In genomic region chr1:229155472-229155871, GRCh38 we compare ENCODE assay signal across 1 cellular context.
TF ChIP-seq lines count a peak whose summit lies in the region.

No MANE protein-coding gene starts in this region.

TF ChIP-seq in SK-N-SH, 30 proteins besides CTCF, POLR2A, EP300 and RAD21 (continued from another document):
- TF ChIP-seq IRF3 (IDR thresholded peaks at IDR 0.05; ENCODE audit: low read depth, low read length) (no peak), EZH2phosphoT487 (IDR thresholded peaks at IDR 0.05; ENCODE audit: borderline replicate concordance, low read depth) (no peak), NRF1 (IDR thresholded peaks at IDR 0.05; ENCODE audit: low read depth, low read length) (no peak), YY1 (IDR thresholded peaks at IDR 0.05; ENCODE audit: low read depth) (no peak), ELF1 (IDR thresholded peaks at IDR 0.05) (no peak), SMC3 (IDR thresholded peaks at IDR 0.05; ENCODE audit: low read depth, low read length) (no peak), TEAD4 (IDR thresholded peaks at IDR 0.05; ENCODE audit: borderline replicate concordance, insufficient read depth) (no peak), NFIC (IDR thresholded peaks at IDR 0.05; ENCODE audit: borderline replicate concordance) (no peak), POLR2AphosphoS5 (IDR thresholded peaks at IDR 0.05; ENCODE audit: low read depth, low read length) (no peak), GABPA (IDR thresholded peaks at IDR 0.05; ENCODE audit: low read depth) (no peak), MEF2A (IDR thresholded peaks at IDR 0.05; ENCODE audit: borderline replicate concordance, low read depth) (no peak), FOXM1 (IDR thresholded peaks at IDR 0.05; ENCODE audit: low read depth) (no peak)
- TF ChIP-seq, protein P1, sequence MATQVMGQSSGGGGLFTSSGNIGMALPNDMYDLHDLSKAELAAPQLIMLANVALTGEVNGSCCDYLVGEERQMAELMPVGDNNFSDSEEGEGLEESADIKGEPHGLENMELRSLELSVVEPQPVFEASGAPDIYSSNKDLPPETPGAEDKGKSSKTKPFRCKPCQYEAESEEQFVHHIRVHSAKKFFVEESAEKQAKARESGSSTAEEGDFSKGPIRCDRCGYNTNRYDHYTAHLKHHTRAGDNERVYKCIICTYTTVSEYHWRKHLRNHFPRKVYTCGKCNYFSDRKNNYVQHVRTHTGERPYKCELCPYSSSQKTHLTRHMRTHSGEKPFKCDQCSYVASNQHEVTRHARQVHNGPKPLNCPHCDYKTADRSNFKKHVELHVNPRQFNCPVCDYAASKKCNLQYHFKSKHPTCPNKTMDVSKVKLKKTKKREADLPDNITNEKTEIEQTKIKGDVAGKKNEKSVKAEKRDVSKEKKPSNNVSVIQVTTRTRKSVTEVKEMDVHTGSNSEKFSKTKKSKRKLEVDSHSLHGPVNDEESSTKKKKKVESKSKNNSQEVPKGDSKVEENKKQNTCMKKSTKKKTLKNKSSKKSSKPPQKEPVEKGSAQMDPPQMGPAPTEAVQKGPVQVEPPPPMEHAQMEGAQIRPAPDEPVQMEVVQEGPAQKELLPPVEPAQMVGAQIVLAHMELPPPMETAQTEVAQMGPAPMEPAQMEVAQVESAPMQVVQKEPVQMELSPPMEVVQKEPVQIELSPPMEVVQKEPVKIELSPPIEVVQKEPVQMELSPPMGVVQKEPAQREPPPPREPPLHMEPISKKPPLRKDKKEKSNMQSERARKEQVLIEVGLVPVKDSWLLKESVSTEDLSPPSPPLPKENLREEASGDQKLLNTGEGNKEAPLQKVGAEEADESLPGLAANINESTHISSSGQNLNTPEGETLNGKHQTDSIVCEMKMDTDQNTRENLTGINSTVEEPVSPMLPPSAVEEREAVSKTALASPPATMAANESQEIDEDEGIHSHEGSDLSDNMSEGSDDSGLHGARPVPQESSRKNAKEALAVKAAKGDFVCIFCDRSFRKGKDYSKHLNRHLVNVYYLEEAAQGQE (IDR thresholded peaks at IDR 0.05; ENCODE audit: low read depth, low read length), result no peak
- TF ChIP-seq, protein P2, sequence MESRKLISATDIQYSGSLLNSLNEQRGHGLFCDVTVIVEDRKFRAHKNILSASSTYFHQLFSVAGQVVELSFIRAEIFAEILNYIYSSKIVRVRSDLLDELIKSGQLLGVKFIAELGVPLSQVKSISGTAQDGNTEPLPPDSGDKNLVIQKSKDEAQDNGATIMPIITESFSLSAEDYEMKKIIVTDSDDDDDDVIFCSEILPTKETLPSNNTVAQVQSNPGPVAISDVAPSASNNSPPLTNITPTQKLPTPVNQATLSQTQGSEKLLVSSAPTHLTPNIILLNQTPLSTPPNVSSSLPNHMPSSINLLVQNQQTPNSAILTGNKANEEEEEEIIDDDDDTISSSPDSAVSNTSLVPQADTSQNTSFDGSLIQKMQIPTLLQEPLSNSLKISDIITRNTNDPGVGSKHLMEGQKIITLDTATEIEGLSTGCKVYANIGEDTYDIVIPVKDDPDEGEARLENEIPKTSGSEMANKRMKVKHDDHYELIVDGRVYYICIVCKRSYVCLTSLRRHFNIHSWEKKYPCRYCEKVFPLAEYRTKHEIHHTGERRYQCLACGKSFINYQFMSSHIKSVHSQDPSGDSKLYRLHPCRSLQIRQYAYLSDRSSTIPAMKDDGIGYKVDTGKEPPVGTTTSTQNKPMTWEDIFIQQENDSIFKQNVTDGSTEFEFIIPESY (IDR thresholded peaks at IDR 0.05; ENCODE audit: borderline replicate concordance, low read depth), result no peak
